In the genomic region with DNA sequence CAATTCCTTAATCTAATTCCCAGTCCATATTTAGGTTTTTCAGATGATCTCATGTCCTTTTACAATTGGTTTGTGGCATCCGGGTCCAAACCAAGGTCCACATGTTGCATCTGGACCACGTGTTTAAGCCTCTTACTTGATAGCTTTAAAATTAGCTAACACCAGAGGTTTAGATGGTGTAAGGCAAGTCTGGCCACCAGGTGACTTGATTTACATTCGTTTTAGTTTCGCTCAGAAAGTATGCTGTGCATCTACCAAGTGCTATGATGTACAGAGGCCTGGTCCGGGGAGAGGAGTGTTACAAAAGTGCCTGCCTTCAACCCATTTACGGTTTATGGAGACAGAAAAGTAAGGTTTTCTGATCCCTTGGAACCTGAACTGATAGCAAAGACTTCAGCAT, we compare ENCODE assay signal across 8 cellular contexts. TPM values are rescaled to one million over a fixed set of nuclear protein-coding genes. Genes with fewer than 3 reads are reported as not detected.
DNase-seq lines count a peak whose midpoint lies in the region; ATAC-seq and TF ChIP-seq lines count a peak whose summit lies in the region.

No MANE protein-coding gene starts in this region.

- no peak for ATAC-seq in GM23338
- no peak for ATAC-seq in GM18502 (IDR thresholded peaks at IDR 0.05; ENCODE audit: poor library complexity, unreplicated experiment)
- no peak for ATAC-seq in GM21447 (IDR thresholded peaks at IDR 0.05; ENCODE audit: unreplicated experiment)

- H3K27me3 Mint-ChIP-seq in CD8-positive, alpha-beta memory T cell: peaks cover 0 to 1% of the 10 kb centered on the region in 2 donors
- H3K27me3 Mint-ChIP-seq in GM23338 (ENCODE audit: insufficient read depth, low read depth, poor library complexity): peaks cover 16% of the 10 kb centered on the region
- no peaks in the 10 kb centered on the region for H3K27me3 Mint-ChIP-seq in dendritic cell treated with granulocyte-macrophage colony-stimulating factor and Interleukin-4, amounts not matched to agents 40 ng/mL and 50 ng/mL, for 4 days

- peaks cover 37% of the 10 kb centered on the region for H3K79me2 ChIP-seq in GM23338 (replicated peaks; ENCODE audit: insufficient read depth)
- H3K79me2 ChIP-seq in neural cell (replicated peaks; ENCODE audit: insufficient read depth, low read length): peaks cover 30% of the 10 kb centered on the region

- H3K36me3 ChIP-seq in CD8-positive, alpha-beta memory T cell (ENCODE audit: insufficient read depth, low read length): peaks cover 5% of the 10 kb centered on the region
- H3K36me3 ChIP-seq in GM23338 (ENCODE audit: insufficient read depth) (peaks cover 11% of the 10 kb centered on the region), SJSA1 (peaks cover 37% of the 10 kb centered on the region), neural cell (ENCODE audit: insufficient read depth, low read length) (peaks cover 4% of the 10 kb centered on the region)

- H3K36me3 Mint-ChIP-seq in CD8-positive, alpha-beta memory T cell: peaks cover 6 to 32% (median 8%) of the 10 kb centered on the region in 3 donors
- peaks cover 28% of the 10 kb centered on the region for H3K36me3 Mint-ChIP-seq in GM23338 (ENCODE audit: low read depth)
- peaks cover 38% of the 10 kb centered on the region for H3K36me3 Mint-ChIP-seq in dendritic cell treated with granulocyte-macrophage colony-stimulating factor and Interleukin-4, amounts not matched to agents 40 ng/mL and 50 ng/mL, for 4 days (ENCODE audit: low read depth)

- no peaks in the 10 kb centered on the region for H3K9me3 Mint-ChIP-seq in CD8-positive, alpha-beta memory T cell
- H3K9me3 Mint-ChIP-seq in GM23338: no peaks in the 10 kb centered on the region
- no peaks in the 10 kb centered on the region for H3K9me3 Mint-ChIP-seq in dendritic cell treated with granulocyte-macrophage colony-stimulating factor and Interleukin-4, amounts not matched to agents 40 ng/mL and 50 ng/mL, for 4 days

- H3K4me1 ChIP-seq in CD8-positive, alpha-beta memory T cell (ENCODE audit: insufficient read depth, low read length): peaks cover 33% of the 10 kb centered on the region
- H3K4me1 ChIP-seq in GM23338 (ENCODE audit: insufficient read depth) (peaks cover 19% of the 10 kb centered on the region; the same call in 1 of the 2 replicates), SJSA1 (replicated peaks) (peaks cover 16% of the 10 kb centered on the region; the same call in 1 of the 2 replicates)

- POLR2A ChIA-PET in CD8-positive, alpha-beta memory T cell (lab: Charles Lee): interaction anchor here (0.6 to 2.6 kb wide), 6 partner anchors 11 to 1638 kb away, joined by 3 to 12 read pairs (median 6); a partner anchor contains a TSS

- intact Hi-C loops in dendritic cell treated with granulocyte-macrophage colony-stimulating factor and Interleukin-4, amounts not matched to agents 40 ng/mL and 50 ng/mL, for 4 days (cut with micrococcal nuclease): loop anchor here (5.0 kb wide), 2 partner anchors 63 to 168 kb away; a partner anchor contains a TSS

- peak overlapping the region; percentile 89 to 100 (median 99) for H3K27ac Mint-ChIP-seq in CD8-positive, alpha-beta memory T cell
- H3K27ac Mint-ChIP-seq in GM23338: peak overlapping the region; percentile 97
- peak overlapping the region; percentile 95 for H3K27ac Mint-ChIP-seq in dendritic cell treated with granulocyte-macrophage colony-stimulating factor and Interleukin-4, amounts not matched to agents 40 ng/mL and 50 ng/mL, for 4 days

- H3F3A ChIP-seq in GM23338 (replicated peaks; ENCODE audit: low read depth): 0 out of 2 replicates have a peak, but pooled peaks cover 3% of the 10 kb centered on the region
- H3F3A ChIP-seq in neural cell (ENCODE audit: insufficient read depth, low read length, poor library complexity, severe bottlenecking): no peaks in the 10 kb centered on the region

- no peak for TF ChIP-seq RAD21 in neural cell (conservative IDR thresholded peaks at IDR 0.05)

- peak overlapping the region; percentile 93 for H3K9ac ChIP-seq in neural cell (ENCODE audit: low read length)

- peak overlapping the region; percentile 87 for H3K27ac ChIP-seq in CD8-positive, alpha-beta memory T cell (ENCODE audit: low read depth, low read length)
- peak overlapping the region; percentile 92; the same call in 1 of the 2 replicates for H3K27ac ChIP-seq in GM23338 (ENCODE audit: low read depth)
- H3K27ac ChIP-seq in SJSA1: peak overlapping the region; percentile 79
- H3K27ac ChIP-seq in neural cell (ENCODE audit: low read length): peak overlapping the region; percentile 97

- H3K27me3 ChIP-seq in CD8-positive, alpha-beta memory T cell (ENCODE audit: insufficient read depth, low read length, poor library complexity, severe bottlenecking): no peaks in the 10 kb centered on the region
- H3K27me3 ChIP-seq in GM23338 (ENCODE audit: insufficient read depth) (no peaks in the 10 kb centered on the region), SJSA1 (replicated peaks) (0 out of 2 replicates have a peak, but pooled peaks cover 3% of the 10 kb centered on the region), neural cell (ENCODE audit: insufficient read depth, low read depth, low read length) (no peaks in the 10 kb centered on the region)

- DNase-seq in CD8-positive, alpha-beta memory T cell: peak in 3 of 5 donors; percentile 9 to 46 (median 39)
- DNase-seq in GM23338 (ENCODE audit: low spot score) (peak; percentile 17), SJSA1 (ENCODE audit: low read depth in 1 of 2, low spot score in 2 of 2) (peak in 1 of 2 experiments; percentile 3), activated gamma-delta T cell (lab: John Stamatoyannopoulos, UW) (no peak)

- peaks cover 42 to 56% (median 56%) of the 10 kb centered on the region in 3 donors for H3K4me1 Mint-ChIP-seq in CD8-positive, alpha-beta memory T cell
- H3K4me1 Mint-ChIP-seq in GM23338: peaks cover 38% of the 10 kb centered on the region
- peaks cover 31% of the 10 kb centered on the region for H3K4me1 Mint-ChIP-seq in dendritic cell treated with granulocyte-macrophage colony-stimulating factor and Interleukin-4, amounts not matched to agents 40 ng/mL and 50 ng/mL, for 4 days (ENCODE audit: low read depth)

- peak overlapping the region; percentile 45 for H3K4me3 ChIP-seq in CD8-positive, alpha-beta memory T cell (ENCODE audit: low read length)
- H3K4me3 ChIP-seq in GM23338 (peak overlapping the region; percentile 64), SJSA1 (peak overlapping the region; percentile 96), neural cell (ENCODE audit: low read length) (peak overlapping the region; percentile 92)

- H4K20me1 ChIP-seq in GM23338 (replicated peaks; ENCODE audit: insufficient read depth) (peaks cover 7% of the 10 kb centered on the region), neural cell (ENCODE audit: insufficient read depth) (no peaks in the 10 kb centered on the region)

- no peak for TF ChIP-seq CTCF in GM23338 (conservative IDR thresholded peaks at IDR 0.05; ENCODE audit: low read depth in 2 of 2)
- no peak for TF ChIP-seq CTCF in neural cell (IDR thresholded peaks at IDR 0.05; ENCODE audit: poor library complexity, severe bottlenecking)

- H3K4me2 ChIP-seq in GM23338 (peak overlapping the region; percentile 91), neural cell (ENCODE audit: low read length) (peak overlapping the region; percentile 42)

- peak overlapping the region; percentile 83 to 97 (median 91) for H3K4me3 Mint-ChIP-seq in CD8-positive, alpha-beta memory T cell
- H3K4me3 Mint-ChIP-seq in GM23338: peak overlapping the region; percentile 87
- H3K4me3 Mint-ChIP-seq in dendritic cell treated with granulocyte-macrophage colony-stimulating factor and Interleukin-4, amounts not matched to agents 40 ng/mL and 50 ng/mL, for 4 days: no peak overlapping the region

- H2AFZ ChIP-seq in GM23338: no peak overlapping the region
- H2AFZ ChIP-seq in neural cell (ENCODE audit: low read depth, low read length): peak overlapping the region; percentile 87

- no peaks in the 10 kb centered on the region for H3K9me3 ChIP-seq in CD8-positive, alpha-beta memory T cell (ENCODE audit: low read length)
- no peaks in the 10 kb centered on the region for H3K9me3 ChIP-seq in SJSA1 (replicated peaks)
- no peaks in the 10 kb centered on the region for H3K9me3 ChIP-seq in neural cell (ENCODE audit: low read length)

- TF ChIP-seq EP300 in neural cell (conservative IDR thresholded peaks at IDR 0.05; ENCODE audit: poor library complexity, severe bottlenecking): no peak

- CTCF ChIA-PET in CD8-positive, alpha-beta memory T cell (lab: Charles Lee): interaction anchor here (1.3 to 3.0 kb wide), 4 partner anchors 12 to 167 kb away, joined by 3 to 14 read pairs (median 8); no protein-coding TSS in a partner anchor

- H3K9me2 ChIP-seq in GM23338 (ENCODE audit: insufficient read depth): no peaks in the 10 kb centered on the region
- H3K9me2 ChIP-seq in neural cell (ENCODE audit: insufficient read depth, low read length): no peaks in the 10 kb centered on the region

TF ChIP-seq in GM23338, 12 proteins besides CTCF, POLR2A, EP300 and RAD21 (continues in another document):
- TF ChIP-seq JUNB (IDR thresholded peaks at IDR 0.05; ENCODE audit: unreplicated experiment) (no peak), ZNF114 (CRISPR knock-in tag; IDR thresholded peaks at IDR 0.05) (no peak), EZH2 (IDR thresholded peaks at IDR 0.05; ENCODE audit: low read depth, unreplicated experiment) (no peak)

TF ChIP-seq in neural cell, 6 proteins besides CTCF, POLR2A, EP300 and RAD21 (continues in another document):
- TF ChIP-seq MXI1 (conservative IDR thresholded peaks at IDR 0.05; ENCODE audit: poor library complexity, severe bottlenecking) (no peak), EZH2 (IDR thresholded peaks at IDR 0.05; ENCODE audit: borderline replicate concordance, insufficient read depth, low read length, poor library complexity, severe bottlenecking) (no peak), POLR2AphosphoS5 (IDR thresholded peaks at IDR 0.05) (no peak), SMC3 (conservative IDR thresholded peaks at IDR 0.05; ENCODE audit: poor library complexity) (no peak), TAF1 (IDR thresholded peaks at IDR 0.05; ENCODE audit: low read depth) (no peak)

RNA-seq across cellular contexts. Expression of a gene that starts 0.9 kb away (rescaled TPM):
- total RNA-seq in CD8-positive, alpha-beta memory T cell: 10 to 100 TPM; 89.8 to 90.3 TPM
- 90.6 TPM for polyA plus RNA-seq in CD8-positive, alpha-beta memory T cell
- 94.5 and 99.2 TPM in 2 replicates for total RNA-seq in GM23338 (2014; rRNA removed; shearing (Covaris generic))
- polyA plus RNA-seq in GM23338 (2016; fragmentation: Nextera tagmentation; extraction: Ambion mirVana) (79.2 and 101 TPM in 2 replicates), neural cell (85.8 and 99.5 TPM in 2 replicates)
- 86.8 and 91.1 TPM in 2 replicates for total RNA-seq in SJSA1 (2014; rRNA removed; shearing (Covaris generic))
- 119 and 126 TPM in 2 replicates for polyA minus RNA-seq in neural cell

Comparison
In these comparisons a context has a peak if more than half of its experiments do, and no peak if none do; other contexts are left out.
1. H3K4me3 ChIP-seq: peak in every context shown above with its lines; median percentile 96 in SJSA1; 92 in neural cell; 64 in GM23338; 45 in CD8-positive, alpha-beta memory T cell.